ENCODE assay signal across 25 cellular contexts in the genomic region with DNA sequence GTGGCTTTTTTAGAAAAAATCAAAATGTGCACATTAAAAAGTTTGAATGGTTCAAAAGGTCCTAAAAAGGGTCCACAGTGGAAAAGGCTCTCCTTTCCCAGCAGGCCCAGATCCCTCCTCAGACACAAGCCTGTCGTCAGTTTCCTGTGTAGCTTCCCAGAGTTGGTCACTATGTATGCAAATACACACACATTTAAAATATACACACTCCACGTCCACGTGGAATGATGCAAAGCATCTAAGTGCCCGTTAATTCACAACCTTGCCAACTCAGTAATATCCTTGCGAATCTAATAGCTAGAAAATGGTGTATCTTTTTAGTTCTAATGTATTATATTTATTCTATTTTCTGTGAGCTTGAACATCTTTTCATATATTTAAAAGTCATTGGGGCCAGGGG. TPM values are rescaled to one million over a fixed set of nuclear protein-coding genes. Genes with fewer than 3 reads are reported as not detected.
A peak's percentile ranks its signal among the peaks of the same experiment; 100 is the strongest.
DNase-seq lines count a peak whose midpoint lies in the region; ATAC-seq, FAIRE-seq and TF ChIP-seq lines count a peak whose summit lies in the region.
"Had no signal": no experiment of that assay in that cellular context is flagged by ENCODE, and none has a peak within 500 bp of the region (broad histone marks: within the 10 kb centered on the region; RNA-seq: fewer than 3 reads in every experiment).

No MANE protein-coding gene starts in this region.

- CTCF ChIA-PET in activated CD8-positive, alpha-beta T cell treated with anti-CD3 and anti-CD28 coated beads, Interleukin-2, amount 10 ng/mL, durations not matched to agents 7 days and 5 days (lab: Charles Lee), result interaction anchor here (0.6 to 3.2 kb wide), 8 partner anchors 9 to 43 kb away, joined by 3 to 9 read pairs (median 4); a partner anchor contains a TSS

- H3K27me3 Mint-ChIP-seq in activated CD8-positive, alpha-beta T cell treated with anti-CD3 and anti-CD28 coated beads, Interleukin-2, amount 10 ng/mL, durations not matched to agents 7 days and 5 days (ENCODE audit: low read depth), result no peaks in the 10 kb centered on the region
- H3K27me3 Mint-ChIP-seq in memory B cell, result no peaks in the 10 kb centered on the region
- H3K27me3 Mint-ChIP-seq: activated CD4-positive, alpha-beta T cell treated with anti-CD3 and anti-CD28 coated beads, Interleukin-2, amount 10 ng/mL, durations not matched to agents 7 days and 5 days had no signal

- no peak for ATAC-seq in activated CD8-positive, alpha-beta T cell treated with anti-CD3 and anti-CD28 coated beads, Interleukin-2, amount 10 ng/mL, durations not matched to agents 7 days and 5 days
- ATAC-seq in memory B cell (ENCODE audit: low read depth) (no peak), HG03571 (IDR thresholded peaks at IDR 0.05; ENCODE audit: unreplicated experiment) (no peak)
- ATAC-seq: foreskin keratinocyte, HCT116, lower lobe of right lung had no signal

- no peaks in the 10 kb centered on the region for H3K9me3 Mint-ChIP-seq in activated CD8-positive, alpha-beta T cell treated with anti-CD3 and anti-CD28 coated beads, Interleukin-2, amount 10 ng/mL, durations not matched to agents 7 days and 5 days (ENCODE audit: insufficient read depth)
- no peaks in the 10 kb centered on the region for H3K9me3 Mint-ChIP-seq in memory B cell
- H3K9me3 Mint-ChIP-seq: activated CD4-positive, alpha-beta T cell treated with anti-CD3 and anti-CD28 coated beads, Interleukin-2, amount 10 ng/mL, durations not matched to agents 7 days and 5 days had no signal

- no peak for TF ChIP-seq POLR2A in GM12892 (IDR thresholded peaks at IDR 0.05; ENCODE audit: low read depth, low read length)

- H3K27ac Mint-ChIP-seq in activated CD8-positive, alpha-beta T cell treated with anti-CD3 and anti-CD28 coated beads, Interleukin-2, amount 10 ng/mL, durations not matched to agents 7 days and 5 days, result peak overlapping the region; percentile 69
- H3K27ac Mint-ChIP-seq in memory B cell, result peak overlapping the region; percentile 79
- H3K27ac Mint-ChIP-seq: activated CD4-positive, alpha-beta T cell treated with anti-CD3 and anti-CD28 coated beads, Interleukin-2, amount 10 ng/mL, durations not matched to agents 7 days and 5 days had no signal

- peaks cover 62% of the 10 kb centered on the region for H3K36me3 Mint-ChIP-seq in activated CD8-positive, alpha-beta T cell treated with anti-CD3 and anti-CD28 coated beads, Interleukin-2, amount 10 ng/mL, durations not matched to agents 7 days and 5 days (ENCODE audit: low read depth)
- H3K36me3 Mint-ChIP-seq in memory B cell, result peaks cover 12% of the 10 kb centered on the region

- no peak overlapping the region for H3K4me3 Mint-ChIP-seq in activated CD8-positive, alpha-beta T cell treated with anti-CD3 and anti-CD28 coated beads, Interleukin-2, amount 10 ng/mL, durations not matched to agents 7 days and 5 days
- H3K4me3 Mint-ChIP-seq in memory B cell, result peak overlapping the region; percentile 14
- H3K4me3 Mint-ChIP-seq: activated CD4-positive, alpha-beta T cell treated with anti-CD3 and anti-CD28 coated beads, Interleukin-2, amount 10 ng/mL, durations not matched to agents 7 days and 5 days had no signal

- FAIRE-seq in GM12892 (lab: Jason Lieb, UNC) (peak; percentile 71), urothelium cell line (lab: Jason Lieb, UNC) (no peak)
- FAIRE-seq: GM18507, kidney, small intestine, TTC549 had no signal

- peaks cover 83% of the 10 kb centered on the region for H3K4me1 Mint-ChIP-seq in activated CD8-positive, alpha-beta T cell treated with anti-CD3 and anti-CD28 coated beads, Interleukin-2, amount 10 ng/mL, durations not matched to agents 7 days and 5 days (ENCODE audit: low read depth)
- peaks cover 53% of the 10 kb centered on the region for H3K4me1 Mint-ChIP-seq in memory B cell

- peak; percentile 51 for DNase-seq in activated CD8-positive, alpha-beta memory T cell treated with anti-CD3 and anti-CD28 coated beads for 24 hours
- no peak for DNase-seq in activated CD8-positive, alpha-beta memory T cell treated with anti-CD3 and anti-CD28 coated beads, Interleukin-2, amount 50 U/mL, for 4 hours
- no peak for DNase-seq in GM12892 (ENCODE audit: insufficient read length)
- DNase-seq in activated CD8-positive, alpha-beta T cell treated with anti-CD3 and anti-CD28 coated beads, Interleukin-2, amount 10 ng/mL, durations not matched to agents 7 days and 5 days, result no peak
- no peak for DNase-seq in memory B cell (ENCODE audit: low spot score in 2 of 2)
- no peak for DNase-seq in urothelium cell line (ENCODE audit: low spot score)
- no peak for DNase-seq in DMS53 (lab: John Stamatoyannopoulos, UW)
- DNase-seq: activated CD4-positive, alpha-beta T cell treated with anti-CD3 and anti-CD28 coated beads, Interleukin-2, amount 10 ng/mL, durations not matched to agents 7 days and 5 days; activated T-cell treated with anti-CD3 and anti-CD28 coated beads, Interleukin-2, amount 50 U/mL, for 48 hours; Calu3; foreskin keratinocyte; hypothalamus; kidney; lower lobe of right lung; NCI-H510A; nucleus accumbens; small intestine; stimulated activated CD4-positive, alpha-beta T cell treated with anti-CD3 and anti-CD28 coated beads, Interleukin-2, amount 100 ng/mL, for 48 hours had no signal

- POLR2A ChIA-PET in activated CD8-positive, alpha-beta T cell treated with anti-CD3 and anti-CD28 coated beads, Interleukin-2, amount 10 ng/mL, durations not matched to agents 7 days and 5 days (lab: Charles Lee), result interaction anchor here (0.7 to 7.3 kb wide), 4 partner anchors 13 to 29 kb away, joined by 3 to 58 read pairs (median 6); a partner anchor contains a TSS

RNA-seq across cellular contexts. Expression of a gene that starts 17.7 kb away (rescaled TPM):
- polyA plus RNA-seq in GM12892 (2012; ENCODE audit: missing spikeins), result 99.5 TPM
- 100 to 1,000 TPM; 280 to 291 TPM for total RNA-seq in activated CD8-positive, alpha-beta T cell treated with anti-CD3 and anti-CD28 coated beads, Interleukin-2, amount 10 ng/mL, durations not matched to agents 7 days and 5 days
- total RNA-seq: cardiac muscle cell had no signal
- polyA plus RNA-seq: cardiac muscle cell had no signal

RNA-seq across cellular contexts. Expression of a gene that starts 45.3 kb away (rescaled TPM):
- 9.0 TPM for polyA plus RNA-seq in GM12892 (2012; ENCODE audit: missing spikeins)
- not detected for total RNA-seq in activated CD8-positive, alpha-beta T cell treated with anti-CD3 and anti-CD28 coated beads, Interleukin-2, amount 10 ng/mL, durations not matched to agents 7 days and 5 days
- total RNA-seq: A172; activated CD4-positive, alpha-beta T cell treated with anti-CD3 and anti-CD28 coated beads, Interleukin-2, amount 10 ng/mL, durations not matched to agents 7 days and 5 days; Calu3; epithelial cell of proximal tubule; foreskin keratinocyte had no signal
- polyA plus RNA-seq: foreskin keratinocyte had no signal
